Comparison of ENCODE assay signal across 12 cellular contexts in genomic region chr1:159918041-159918917, GRCh38. TPM values are rescaled to one million over a fixed set of nuclear protein-coding genes. Genes with fewer than 3 reads are reported as not detected.
DNase-seq lines count a peak whose midpoint lies in the region; ATAC-seq, FAIRE-seq and TF ChIP-seq lines count a peak whose summit lies in the region.
"Had no signal": no experiment of that assay in that cellular context is flagged by ENCODE, and none has a peak within 500 bp of the region (broad histone marks: within the 10 kb centered on the region; RNA-seq: fewer than 3 reads in every experiment).

No MANE protein-coding gene starts in this region.

- peaks cover 34% of the 10 kb centered on the region for H3K4me1 ChIP-seq in foreskin keratinocyte
- peaks cover 71 to 99% (median 87%) of the 10 kb centered on the region in 4 donors for H3K4me1 ChIP-seq in stomach
- H3K4me1 ChIP-seq in pancreas, result peaks cover 23 to 63% (median 41%) of the 10 kb centered on the region in 3 donors

- no peak for DNase-seq in activated CD4-positive, alpha-beta T cell treated with anti-CD3 and anti-CD28 coated beads for 36 hours
- DNase-seq in activated CD4-positive, alpha-beta T cell treated with anti-CD3 and anti-CD28 coated beads, Interleukin-2, amount 50 U/mL, for 48 hours, result no peak
- DNase-seq in WTC11 (ENCODE audit: low spot score) (peak; percentile 1), foreskin keratinocyte (no peak), stomach (no peak), superior temporal gyrus (ENCODE audit: extremely low spot score) (no peak), pancreas (no peak), NCI-H2171 treated with DMSO at 0.1 percent for 48 hours (lab: John Stamatoyannopoulos, UW) (no peak)
- DNase-seq: amniotic stem cell, T-helper 9 cell had no signal

- H3K4me1 Mint-ChIP-seq in activated CD4-positive, alpha-beta T cell treated with anti-CD3 and anti-CD28 coated beads for 36 hours, result peaks cover 62% of the 10 kb centered on the region
- peaks cover 46% of the 10 kb centered on the region for H3K4me1 Mint-ChIP-seq in WTC11

- H3K27ac ChIP-seq in foreskin keratinocyte (no peak overlapping the region), stomach (peak overlapping the region; percentile 49 to 99 (median 77)), pancreas (peak overlapping the region in 2 of 4 donors; percentile 10 to 71)

- H3K27ac Mint-ChIP-seq in activated CD4-positive, alpha-beta T cell treated with anti-CD3 and anti-CD28 coated beads for 36 hours, result peak overlapping the region; percentile 62
- H3K27ac Mint-ChIP-seq in WTC11, result no peak overlapping the region

- H3K27me3 ChIP-seq in foreskin keratinocyte, result no peaks in the 10 kb centered on the region
- H3K27me3 ChIP-seq in stomach, result no peaks in the 10 kb centered on the region
- H3K27me3 ChIP-seq in pancreas, result no peaks in the 10 kb centered on the region

- CTCF ChIA-PET in activated CD4-positive, alpha-beta T cell treated with anti-CD3 and anti-CD28 coated beads for 36 hours (lab: Charles Lee), result interaction anchor here (0.8 kb wide), 1 partner anchor 143 kb away, joined by 4 read pairs; no protein-coding TSS in a partner anchor
- CTCF ChIA-PET in WTC11 (lab: Charles Lee), result interaction anchor here (0.8 kb wide), 1 partner anchor 89 kb away, joined by 4 read pairs; no protein-coding TSS in a partner anchor

- H3K9me3 Mint-ChIP-seq in activated CD4-positive, alpha-beta T cell treated with anti-CD3 and anti-CD28 coated beads for 36 hours (ENCODE audit: low read depth), result no peaks in the 10 kb centered on the region
- no peaks in the 10 kb centered on the region for H3K9me3 Mint-ChIP-seq in WTC11
- H3K9me3 Mint-ChIP-seq: neural crest cell had no signal

- intact Hi-C loops in activated CD4-positive, alpha-beta T cell treated with anti-CD3 and anti-CD28 coated beads for 36 hours (cut with DNase I, micrococcal nuclease), result no loop called here
- intact Hi-C loops in stomach (cut with DNase I; ENCODE audit: low total_unique reads), result no loop called here
- intact Hi-C loops in pancreas (cut with DNase I), result no loop called here

- 73 to 79% (median 75%) methylated on average over 12 of the region's 12 CpGs for WGBS in stomach, 5 donors
- WGBS in pancreas, 2 donors, result 85 to 88% methylated on average over 12 of the region's 12 CpGs

- no peak overlapping the region for H3K4me3 Mint-ChIP-seq in activated CD4-positive, alpha-beta T cell treated with anti-CD3 and anti-CD28 coated beads for 36 hours
- H3K4me3 Mint-ChIP-seq in WTC11, result no peak overlapping the region
- H3K4me3 Mint-ChIP-seq: neural crest cell had no signal

- TF ChIP-seq CTCF in WTC11 (IDR thresholded peaks at IDR 0.05), result no peak
- TF ChIP-seq CTCF in foreskin keratinocyte (conservative IDR thresholded peaks at IDR 0.05), result no peak
- TF ChIP-seq CTCF in stomach (IDR thresholded peaks at IDR 0.05), result no peak
- TF ChIP-seq CTCF in pancreas (IDR thresholded peaks at IDR 0.05), result no peak

- H3K9me3 ChIP-seq in stomach (no peaks in the 10 kb centered on the region), pancreas (no peaks in the 10 kb centered on the region)

- H3K36me3 ChIP-seq in stomach (peaks cover 29 to 53% (median 39%) of the 10 kb centered on the region in 4 donors), pancreas (peaks cover 11 to 29% (median 17%) of the 10 kb centered on the region in 3 donors)

- TF ChIP-seq EP300 in stomach (IDR thresholded peaks at IDR 0.05), result no peak

- H3K4me3 ChIP-seq in stomach (no peak overlapping the region), pancreas (no peak overlapping the region)

- H3K27me3 Mint-ChIP-seq in activated CD4-positive, alpha-beta T cell treated with anti-CD3 and anti-CD28 coated beads for 36 hours, result no peaks in the 10 kb centered on the region
- H3K27me3 Mint-ChIP-seq in WTC11 (ENCODE audit: low read depth), result no peaks in the 10 kb centered on the region; the same call in 1 of the 2 replicates

- TF ChIP-seq POLR2A in stomach (IDR thresholded peaks at IDR 0.05), result no peak

- POLR2A ChIA-PET in activated CD4-positive, alpha-beta T cell treated with anti-CD3 and anti-CD28 coated beads for 36 hours (lab: Charles Lee), result no interaction called here
- POLR2A ChIA-PET in WTC11 (lab: Charles Lee), result no interaction called here

- peaks cover 60% of the 10 kb centered on the region for H3K36me3 Mint-ChIP-seq in activated CD4-positive, alpha-beta T cell treated with anti-CD3 and anti-CD28 coated beads for 36 hours (ENCODE audit: low read depth)
- H3K36me3 Mint-ChIP-seq in WTC11, result peaks cover 4% of the 10 kb centered on the region

- no peak for FAIRE-seq in pancreas (lab: Jason Lieb, UNC)
- FAIRE-seq: GM12892 had no signal

- ATAC-seq in activated CD4-positive, alpha-beta T cell treated with anti-CD3 and anti-CD28 coated beads for 36 hours, result no peak
- ATAC-seq in WTC11 (no peak), foreskin keratinocyte (peak; percentile 7), pancreas (no peak)

TF ChIP-seq in WTC11, 78 proteins besides CTCF, POLR2A, EP300 and RAD21 (continues in another document):
- no peak for TF ChIP-seq AFF4 (CRISPR knock-in tag; IDR thresholded peaks at IDR 0.05; ENCODE audit: borderline replicate concordance)

RNA-seq across cellular contexts. Expression of gene TAGLN2, which starts 7.0 kb away (rescaled TPM):
- 100 to 1,000 TPM; 410 to 495 TPM for total RNA-seq in activated CD4-positive, alpha-beta T cell treated with anti-CD3 and anti-CD28 coated beads for 36 hours
- 66.9 to 75.3 TPM (median 73.3 TPM) in 3 replicates for total RNA-seq in WTC11 (2021)
- total RNA-seq in foreskin keratinocyte, result 462 and 520 TPM in 2 replicates
- polyA plus RNA-seq in foreskin keratinocyte, result 928 and 982 TPM in 2 replicates
- total RNA-seq in stomach, result 100 to 1,000 TPM in 4 of 5 donors, 10 to 100 TPM in 1; 49.0 to 445 (median 239) TPM
- polyA plus RNA-seq in stomach, result 1,000 to 10,000 TPM in 1 of 3 donors, 100 to 1,000 TPM in 2; 306 to 1,290 (median 583) TPM
- 100 to 1,000 TPM in 4 of 6 donors, 10 to 100 TPM in 2; 93.2 to 242 (median 117) TPM for total RNA-seq in pancreas
- 100 to 1,000 TPM; 198 to 200 TPM for polyA plus RNA-seq in pancreas

RNA-seq across cellular contexts. Expression of gene CFAP45, which starts 18.3 kb away (rescaled TPM):
- 1 to 10 TPM in 1 of 2 experiments, under 1 TPM in 1; 0.98 to 1.1 TPM for total RNA-seq in activated CD4-positive, alpha-beta T cell treated with anti-CD3 and anti-CD28 coated beads for 36 hours
- total RNA-seq in WTC11 (2021), result 0.27 to 0.48 TPM (median 0.48 TPM) in 3 replicates
- total RNA-seq in foreskin keratinocyte, result 1.0 and 1.3 TPM in 2 replicates
- 1.1 and 1.3 TPM in 2 replicates for polyA plus RNA-seq in foreskin keratinocyte
- 1 to 10 TPM in 1 of 5 donors, under 1 TPM in 1, not detected in 3; 0.73 to 1.0 TPM for total RNA-seq in stomach
- polyA plus RNA-seq in stomach, result under 1 TPM in 2 of 3 donors, not detected in 1; 0.30 to 0.31 TPM
- under 1 TPM in 4 of 6 donors, not detected in 2; 0.16 to 0.54 (median 0.31) TPM for total RNA-seq in pancreas
- polyA plus RNA-seq in pancreas, result 1 to 10 TPM in 1 of 2 donors, under 1 TPM in 1; 0.80 to 1.5 TPM
- total RNA-seq: neural crest cell had no signal

RNA-seq across cellular contexts. Expression of gene IGSF9, which starts 27.1 kb away (rescaled TPM):
- total RNA-seq in activated CD4-positive, alpha-beta T cell treated with anti-CD3 and anti-CD28 coated beads for 36 hours, result under 1 TPM in 1 of 2 experiments, not detected in 1; 0.07 TPM
- total RNA-seq in WTC11 (2021), result 16.4 to 19.4 TPM (median 18.8 TPM) in 3 replicates
- 9.7 and 11.9 TPM in 2 replicates for total RNA-seq in foreskin keratinocyte
- 9.3 and 11.8 TPM in 2 replicates for polyA plus RNA-seq in foreskin keratinocyte
- total RNA-seq in stomach, result 10 to 100 TPM in 3 of 5 donors, 1 to 10 TPM in 2; 4.9 to 36.2 (median 15.6) TPM
- 1 to 10 TPM; 2.0 to 8.2 (median 7.3) TPM for polyA plus RNA-seq in stomach
- 1 to 10 TPM in 5 of 6 donors, under 1 TPM in 1; 0.83 to 4.3 (median 1.5) TPM for total RNA-seq in pancreas
- 1 to 10 TPM; 3.0 to 5.4 TPM for polyA plus RNA-seq in pancreas

RNA-seq across cellular contexts. Expression of gene SLAMF9, which starts 35.8 kb away (rescaled TPM):
- total RNA-seq in activated CD4-positive, alpha-beta T cell treated with anti-CD3 and anti-CD28 coated beads for 36 hours, result not detected
- not detected in 3 replicates for total RNA-seq in WTC11 (2021)
- total RNA-seq in foreskin keratinocyte, result 0.44 and 0.63 TPM in 2 replicates
- 0.40 and 0.72 TPM in 2 replicates for polyA plus RNA-seq in foreskin keratinocyte
- total RNA-seq in stomach, result not detected
- polyA plus RNA-seq in stomach, result under 1 TPM in 1 of 3 donors, not detected in 2; 0.87 TPM
- not detected for total RNA-seq in pancreas
- not detected for polyA plus RNA-seq in pancreas
- total RNA-seq: neural crest cell had no signal

RNA-seq across cellular contexts. Expression of gene VSIG8, which starts 55.8 kb away (rescaled TPM):
- under 1 TPM in 1 of 2 experiments, not detected in 1; 0.11 TPM for total RNA-seq in activated CD4-positive, alpha-beta T cell treated with anti-CD3 and anti-CD28 coated beads for 36 hours
- total RNA-seq in WTC11 (2021) (not detected in 3 replicates), foreskin keratinocyte (0.07 and 0.14 TPM in 2 replicates), stomach (1 to 10 TPM in 1 of 5 donors, not detected in 4; 2.5 TPM), pancreas (not detected)
- polyA plus RNA-seq in foreskin keratinocyte (0.11 and 0.18 TPM in 2 replicates), stomach (under 1 TPM in 1 of 3 donors, not detected in 2; 0.30 TPM), pancreas (under 1 TPM; 0.16 to 0.27 TPM)
- total RNA-seq: neural crest cell had no signal
